ENCODE assay signal across 16 cellular contexts in genomic region chr18:28267878-28268625, GRCh38.
DNase-seq lines count a peak whose midpoint lies in the region; ATAC-seq and TF ChIP-seq lines count a peak whose summit lies in the region.
"Had no signal": no experiment of that assay in that cellular context is flagged by ENCODE, and none has a peak within 500 bp of the region (broad histone marks: within the 10 kb centered on the region; RNA-seq: fewer than 3 reads in every experiment).

No MANE protein-coding gene starts in this region.

- H3K4me1 ChIP-seq in OCI-LY7 (ENCODE audit: insufficient read depth, low read length, poor library complexity, severe bottlenecking) = no peaks in the 10 kb centered on the region

- H3K9me3 ChIP-seq in OCI-LY7 (ENCODE audit: low read length) = 0 out of 2 replicates have a peak, but pooled peaks cover 5% of the 10 kb centered on the region

- DNase-seq in AG09309 (ENCODE audit: low read depth) (peak; percentile 20), HS-5 (ENCODE audit: low read depth) (peak; percentile 35), astrocyte of the hippocampus (ENCODE audit: low read depth, low spot score) (peak; percentile 32), islet precursor cell (peak; percentile 55), OCI-LY7 (ENCODE audit: low spot score) (no peak), RPMI8226 (no peak), NK-92 (lab: John Stamatoyannopoulos, UW; ENCODE audit: unreplicated experiment) (no peak)
- DNase-seq: activated CD4-positive, alpha-beta T cell treated with anti-CD3 and anti-CD28 coated beads, Interleukin-2, amount 50 U/mL, for 48 hours; aorta; DMS153; mucosa of descending colon; NCI-H2029; NCI-H774; SHP77 had no signal

- no peak overlapping the region for H2AFZ ChIP-seq in OCI-LY7 (ENCODE audit: low read length)

- no peak overlapping the region for H3K4me2 ChIP-seq in OCI-LY7 (ENCODE audit: low read length)

- TF ChIP-seq CTCF in AG09309 (IDR thresholded peaks at IDR 0.05; ENCODE audit: control insufficient read depth, insufficient read depth, low read depth, low read length, missing control alignments) (no peak), OCI-LY7 (conservative IDR thresholded peaks at IDR 0.05; ENCODE audit: low read length) (no peak)

- H3K4me3 ChIP-seq in AG09309 (ENCODE audit: control insufficient read depth, low read depth, low read length) (no peak overlapping the region), OCI-LY7 (ENCODE audit: low read depth, low read length, poor library complexity, severe bottlenecking) (no peak overlapping the region)
- H3K4me3 ChIP-seq: mucosa of descending colon had no signal

- H4K20me1 ChIP-seq in OCI-LY7 (ENCODE audit: insufficient read depth, low read length) = no peaks in the 10 kb centered on the region

- H3K79me2 ChIP-seq in OCI-LY7 (ENCODE audit: insufficient read depth, low read depth, low read length) = no peaks in the 10 kb centered on the region

- H3K36me3 ChIP-seq in OCI-LY7 (ENCODE audit: insufficient read depth, low read length) = no peaks in the 10 kb centered on the region

- no peaks in the 10 kb centered on the region for H3K9me2 ChIP-seq in OCI-LY7 (ENCODE audit: insufficient read depth, low read length)

- H3K27ac ChIP-seq in OCI-LY7 (ENCODE audit: low read depth, low read length, poor library complexity, severe bottlenecking) = no peak overlapping the region
- H3K27ac ChIP-seq: HL-60 had no signal

- ATAC-seq in HG03442 (IDR thresholded peaks at IDR 0.05; ENCODE audit: unreplicated experiment) = no peak
- ATAC-seq: mucosa of descending colon had no signal

- intact Hi-C loops in OCI-LY7 (cut with micrococcal nuclease; ENCODE audit: unreplicated experiment) = no loop called here

- POLR2A ChIA-PET in OCI-LY7 (lab: Charles Lee) = no interaction called here

- no TSS peak for BruUV-seq in OCI-LY7 (replicated peaks; lab: Mats Ljungman, UMichigan)

- CTCF ChIA-PET in OCI-LY7 (lab: Charles Lee; ENCODE audit: unreplicated experiment) = no interaction called here

Comparison
In these comparisons a context has a peak if more than half of its experiments do, and no peak if none do; other contexts are left out.
1. DNase-seq: peak in AG09309 (single experiment), HS-5 (single experiment), astrocyte of the hippocampus (single experiment) and islet precursor cell (single experiment); none in OCI-LY7 (single experiment), RPMI8226 (single experiment) and NK-92 (single experiment).